In the genomic region with DNA sequence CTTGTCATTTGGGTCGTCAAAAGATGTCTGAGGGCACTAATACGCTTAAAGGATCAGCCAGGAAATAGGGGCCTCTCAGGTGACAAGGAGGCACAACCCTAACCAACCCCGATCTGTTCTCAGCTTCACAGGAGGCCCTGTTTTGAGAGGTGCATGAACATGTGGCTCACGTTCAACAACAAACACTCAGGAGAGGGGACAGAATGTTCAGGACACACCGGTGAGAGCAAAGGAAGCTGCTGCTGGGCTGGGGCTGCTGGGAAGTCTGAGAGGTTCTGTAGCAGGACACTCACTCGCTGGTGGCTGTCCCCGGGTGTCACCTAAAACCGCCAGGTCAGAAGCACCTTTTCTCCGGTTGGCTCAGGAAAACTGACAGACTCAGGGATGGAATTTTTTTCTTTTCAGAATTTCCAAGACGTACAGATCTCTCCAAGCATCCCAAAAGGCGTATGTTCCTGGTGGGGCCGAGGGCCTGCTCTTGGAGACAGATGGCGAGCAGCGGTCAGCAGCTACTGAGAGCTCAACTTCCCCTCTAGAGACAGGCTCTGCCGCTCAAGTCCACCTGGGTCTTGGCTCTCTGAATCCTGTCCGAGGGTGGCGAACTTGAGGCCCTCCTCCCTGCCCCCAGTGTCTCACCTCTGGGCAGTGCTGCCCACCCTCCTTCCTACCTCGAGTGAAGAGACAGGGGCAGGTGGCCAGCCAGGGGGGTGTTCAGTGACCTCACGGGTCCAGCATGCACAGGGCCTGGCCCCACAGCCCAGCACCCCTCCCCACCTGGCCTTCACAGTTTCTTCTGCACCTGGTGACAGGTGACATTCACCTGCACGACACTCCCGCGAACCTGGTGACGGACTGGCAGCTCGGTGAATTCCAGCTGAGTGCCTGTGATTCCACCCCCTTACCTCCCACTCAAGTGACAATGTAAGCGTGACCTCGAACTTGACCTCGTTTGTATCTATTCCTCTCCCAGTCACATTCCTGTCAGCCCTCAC, we compare ENCODE assay signal across 8 cellular contexts. TPM values are rescaled to one million over a fixed set of nuclear protein-coding genes. Genes with fewer than 3 reads are reported as not detected.
DNase-seq lines count a peak whose midpoint lies in the region; ATAC-seq and TF ChIP-seq lines count a peak whose summit lies in the region.

No MANE protein-coding gene starts in this region.

- POLR2A ChIA-PET in CD4-positive, alpha-beta T cell (lab: Charles Lee), result interaction anchor here (1.1 kb wide), 2 partner anchors 22 to 95 kb away, joined by 3 to 5 read pairs; partner anchors contain the start of gene PAFAH1B1

- no peaks in the 10 kb centered on the region for H3K9me3 ChIP-seq in CD4-positive, alpha-beta T cell (ENCODE audit: control insufficient read depth, low read length)
- H3K9me3 ChIP-seq in right lobe of liver, result no peaks in the 10 kb centered on the region

- 55% methylated on average over 19 of the region's 27 CpGs for WGBS in right lobe of liver (ENCODE audit: insufficient coverage, low coverage, low lambda C conversion rate, missing lambda C conversion rate)

- CTCF ChIA-PET in CD4-positive, alpha-beta T cell (lab: Charles Lee), result no interaction called here

- H3K4me1 ChIP-seq in right lobe of liver, result no peaks in the 10 kb centered on the region

- peak; percentile 4 for ATAC-seq in CD4-positive, alpha-beta T cell (ENCODE audit: poor library complexity)
- ATAC-seq in right lobe of liver (peak; percentile 5 to 39 (median 16)), HG03025 (IDR thresholded peaks at IDR 0.05; ENCODE audit: low FRiP score, unreplicated experiment) (no peak), HG03135 (IDR thresholded peaks at IDR 0.05; ENCODE audit: unreplicated experiment) (no peak)

- peaks cover 11% of the 10 kb centered on the region for H3K4me1 Mint-ChIP-seq in CD4-positive, alpha-beta T cell (ENCODE audit: low read depth)
- H3K4me1 Mint-ChIP-seq in IgD-negative memory B cell, result peaks cover 0 to 11% (median 8%) of the 10 kb centered on the region in 3 donors
- H3K4me1 Mint-ChIP-seq in activated T-helper 2 cell treated with anti-CD3 and anti-CD28 coated beads, Interferon-gamma antibody, Interleukin-2, Interleukin-4, amounts not matched to agents 10 μg/mL and 5 μg/mL and 100 μg/mL, durations not matched to agents 14 hours and 24 hours and 36 hours (ENCODE audit: low read depth), result no peaks in the 10 kb centered on the region

- peaks cover 0 to 47% (median 16%) of the 10 kb centered on the region in 4 donors for H3K36me3 ChIP-seq in right lobe of liver

- H3K4me3 Mint-ChIP-seq in CD4-positive, alpha-beta T cell, result peak overlapping the region; percentile 74
- H3K4me3 Mint-ChIP-seq in IgD-negative memory B cell, result peak overlapping the region in 1 of 4 donors; percentile 61
- H3K4me3 Mint-ChIP-seq in activated T-helper 2 cell treated with anti-CD3 and anti-CD28 coated beads, Interferon-gamma antibody, Interleukin-2, Interleukin-4, amounts not matched to agents 10 μg/mL and 5 μg/mL and 100 μg/mL, durations not matched to agents 14 hours and 24 hours and 36 hours (ENCODE audit: low read depth), result no peak overlapping the region

- intact Hi-C loops in CD4-positive, alpha-beta T cell (cut with DNase I, micrococcal nuclease), result loop anchor here in 1 of 2 experiments (10.0 kb wide), 1 partner anchor 304 kb away; no protein-coding TSS in a partner anchor
- intact Hi-C loops in activated T-helper 2 cell treated with anti-CD3 and anti-CD28 coated beads, Interferon-gamma antibody, Interleukin-2, Interleukin-4, amounts not matched to agents 10 μg/mL and 5 μg/mL and 100 μg/mL, durations not matched to agents 14 hours and 24 hours and 36 hours (cut with micrococcal nuclease), result no loop called here
- intact Hi-C loops in right lobe of liver (cut with DNase I), result no loop called here

- TF ChIP-seq POLR2A in right lobe of liver (IDR thresholded peaks at IDR 0.05), result no peak

- no peak for DNase-seq in CD4-positive, alpha-beta T cell
- DNase-seq in activated T-helper 2 cell treated with anti-CD3 and anti-CD28 coated beads, Interferon-gamma antibody, Interleukin-2, Interleukin-4, amounts not matched to agents 10 μg/mL and 5 μg/mL and 100 μg/mL, durations not matched to agents 14 hours and 24 hours and 36 hours (ENCODE audit: low spot score), result no peak
- DNase-seq in right lobe of liver (peak in 2 of 3 donors; percentile 31 to 49), HK-2 (ENCODE audit: unreplicated experiment) (no peak)
- DNase-seq in activated CD4-positive, CD25-positive, alpha-beta regulatory T cell treated with anti-CD3 and anti-CD28 coated beads, Interleukin-2, amount 50 U/mL, for 72 hours, result no peak

- H3K27ac ChIP-seq in CD4-positive, alpha-beta T cell (ENCODE audit: low read depth, low read length), result no peak overlapping the region
- H3K27ac ChIP-seq in right lobe of liver, result no peak overlapping the region

- H3K4me3 ChIP-seq in right lobe of liver, result no peak overlapping the region

- no peaks in the 10 kb centered on the region for H3K27me3 Mint-ChIP-seq in CD4-positive, alpha-beta T cell
- H3K27me3 Mint-ChIP-seq in IgD-negative memory B cell, result no peaks in the 10 kb centered on the region
- H3K27me3 Mint-ChIP-seq in activated T-helper 2 cell treated with anti-CD3 and anti-CD28 coated beads, Interferon-gamma antibody, Interleukin-2, Interleukin-4, amounts not matched to agents 10 μg/mL and 5 μg/mL and 100 μg/mL, durations not matched to agents 14 hours and 24 hours and 36 hours (ENCODE audit: low read depth), result no peaks in the 10 kb centered on the region

- no peaks in the 10 kb centered on the region for H3K27me3 ChIP-seq in CD4-positive, alpha-beta T cell (ENCODE audit: control insufficient read depth, insufficient read depth, low read length)
- H3K27me3 ChIP-seq in right lobe of liver, result no peaks in the 10 kb centered on the region

- H3K27ac Mint-ChIP-seq in CD4-positive, alpha-beta T cell, result peak overlapping the region; percentile 69
- H3K27ac Mint-ChIP-seq in IgD-negative memory B cell, result peak overlapping the region in 2 of 3 donors; percentile 84 to 88
- peak overlapping the region; percentile 17 for H3K27ac Mint-ChIP-seq in activated T-helper 2 cell treated with anti-CD3 and anti-CD28 coated beads, Interferon-gamma antibody, Interleukin-2, Interleukin-4, amounts not matched to agents 10 μg/mL and 5 μg/mL and 100 μg/mL, durations not matched to agents 14 hours and 24 hours and 36 hours

- peaks cover 15% of the 10 kb centered on the region for H3K36me3 Mint-ChIP-seq in CD4-positive, alpha-beta T cell (ENCODE audit: low read depth)
- H3K36me3 Mint-ChIP-seq in IgD-negative memory B cell, result peaks cover 2% of the 10 kb centered on the region
- H3K36me3 Mint-ChIP-seq in activated T-helper 2 cell treated with anti-CD3 and anti-CD28 coated beads, Interferon-gamma antibody, Interleukin-2, Interleukin-4, amounts not matched to agents 10 μg/mL and 5 μg/mL and 100 μg/mL, durations not matched to agents 14 hours and 24 hours and 36 hours (ENCODE audit: low read depth), result peaks cover 26% of the 10 kb centered on the region

- H3K9me3 Mint-ChIP-seq in CD4-positive, alpha-beta T cell, result no peaks in the 10 kb centered on the region
- H3K9me3 Mint-ChIP-seq in IgD-negative memory B cell, result no peaks in the 10 kb centered on the region
- no peaks in the 10 kb centered on the region for H3K9me3 Mint-ChIP-seq in activated T-helper 2 cell treated with anti-CD3 and anti-CD28 coated beads, Interferon-gamma antibody, Interleukin-2, Interleukin-4, amounts not matched to agents 10 μg/mL and 5 μg/mL and 100 μg/mL, durations not matched to agents 14 hours and 24 hours and 36 hours

- TF ChIP-seq CTCF in CD4-positive, alpha-beta T cell (IDR thresholded peaks at IDR 0.05), result no peak
- TF ChIP-seq CTCF in right lobe of liver (IDR thresholded peaks at IDR 0.05), result no peak

RNA-seq across cellular contexts. Expression of gene CLUH, which starts 22.9 kb away (rescaled TPM):
- 10 to 100 TPM; 34.4 to 34.8 TPM for total RNA-seq in CD4-positive, alpha-beta T cell
- 19.7 TPM for polyA plus RNA-seq in IgD-negative memory B cell
- 129 and 130 TPM in 2 replicates for total RNA-seq in activated T-helper 2 cell treated with anti-CD3 and anti-CD28 coated beads, Interferon-gamma antibody, Interleukin-2, Interleukin-4, amounts not matched to agents 10 μg/mL and 5 μg/mL and 100 μg/mL, durations not matched to agents 14 hours and 24 hours and 36 hours
- 100 to 1,000 TPM in 5 of 6 experiments, 10 to 100 TPM in 1; 88.9 to 224 (median 166) TPM for total RNA-seq in right lobe of liver

Comparison
In these comparisons a context has a peak if more than half of its experiments do, and no peak if none do; other contexts are left out.
1. ATAC-seq: peak in CD4-positive, alpha-beta T cell (single experiment) and right lobe of liver (4 of 4); none in HG03025 (single experiment) and HG03135 (single experiment).
2. DNase-seq: peak in right lobe of liver (2 of 3); none in CD4-positive, alpha-beta T cell (0 of 10), activated T-helper 2 cell treated with anti-CD3 and anti-CD28 coated beads, Interferon-gamma antibody, Interleukin-2, Interleukin-4, amounts not matched to agents 10 μg/mL and 5 μg/mL and 100 μg/mL, durations not matched to agents 14 hours and 24 hours and 36 hours (single experiment), activated CD4-positive, CD25-positive, alpha-beta regulatory T cell treated with anti-CD3 and anti-CD28 coated beads, Interleukin-2, amount 50 U/mL, for 72 hours (single experiment) and HK-2 (single experiment).
3. H3K27ac Mint-ChIP-seq: peak in every context shown above with its lines; median percentile 86 in IgD-negative memory B cell; 69 in CD4-positive, alpha-beta T cell; 17 in activated T-helper 2 cell treated with anti-CD3 and anti-CD28 coated beads, Interferon-gamma antibody, Interleukin-2, Interleukin-4, amounts not matched to agents 10 μg/mL and 5 μg/mL and 100 μg/mL, durations not matched to agents 14 hours and 24 hours and 36 hours.